8 cellular contexts compared by ENCODE assay signal in genomic region chr12:120439646-120440247, GRCh38. TPM values are rescaled to one million over a fixed set of nuclear protein-coding genes. Genes with fewer than 3 reads are reported as not detected.
DNase-seq lines count a peak whose midpoint lies in the region; ATAC-seq lines count a peak whose summit lies in the region.

No MANE protein-coding gene starts in this region.

- H3K4me1 Mint-ChIP-seq in activated CD8-positive, alpha-beta T cell treated with anti-CD3 and anti-CD28 coated beads, Interleukin-2, amount 10 ng/mL, durations not matched to agents 7 days and 5 days (ENCODE audit: low read depth), result peaks cover 31% of the 10 kb centered on the region

- CTCF ChIA-PET in activated CD8-positive, alpha-beta T cell treated with anti-CD3 and anti-CD28 coated beads, Interleukin-2, amount 10 ng/mL, durations not matched to agents 7 days and 5 days (lab: Charles Lee), result interaction anchor here (0.6 to 2.0 kb wide), 19 partner anchors 14 to 212 kb away, joined by 3 to 27 read pairs (median 4); partner anchors contain the start of genes COQ5, DYNLL1, POP5 and SIRT4

- H3K4me3 Mint-ChIP-seq in activated CD8-positive, alpha-beta T cell treated with anti-CD3 and anti-CD28 coated beads, Interleukin-2, amount 10 ng/mL, durations not matched to agents 7 days and 5 days, result peak overlapping the region; percentile 45

- peaks cover 48% of the 10 kb centered on the region for H3K36me3 Mint-ChIP-seq in activated CD8-positive, alpha-beta T cell treated with anti-CD3 and anti-CD28 coated beads, Interleukin-2, amount 10 ng/mL, durations not matched to agents 7 days and 5 days (ENCODE audit: low read depth)

- no peak overlapping the region for H3K27ac Mint-ChIP-seq in activated CD8-positive, alpha-beta T cell treated with anti-CD3 and anti-CD28 coated beads, Interleukin-2, amount 10 ng/mL, durations not matched to agents 7 days and 5 days

- DNase-seq in AG20443 (ENCODE audit: low spot score) (peak; percentile 69), HCEC 1CT (peak; percentile 60), NCI-H82 (lab: John Stamatoyannopoulos, UW) (peak; percentile 84), midbrain (lab: John Stamatoyannopoulos, UW) (peak; percentile 44)
- peak; percentile 86 for DNase-seq in activated CD8-positive, alpha-beta T cell treated with anti-CD3 and anti-CD28 coated beads, Interleukin-2, amount 10 ng/mL, durations not matched to agents 7 days and 5 days
- peak; percentile 73 for DNase-seq in effector CD4-positive, alpha-beta T cell
- peak; percentile 45 to 51 for DNase-seq in stimulated activated CD8-positive, alpha-beta memory T cell treated with anti-CD3 and anti-CD28 coated beads, Interleukin-7, amount 100 ng/mL, for 1 hour (ENCODE audit: low read depth in 2 of 2)

- peak; percentile 42 for ATAC-seq in activated CD8-positive, alpha-beta T cell treated with anti-CD3 and anti-CD28 coated beads, Interleukin-2, amount 10 ng/mL, durations not matched to agents 7 days and 5 days
- ATAC-seq in GM21526 (IDR thresholded peaks at IDR 0.05; ENCODE audit: low FRiP score, unreplicated experiment), result no peak

- no peaks in the 10 kb centered on the region for H3K27me3 Mint-ChIP-seq in activated CD8-positive, alpha-beta T cell treated with anti-CD3 and anti-CD28 coated beads, Interleukin-2, amount 10 ng/mL, durations not matched to agents 7 days and 5 days (ENCODE audit: low read depth)

- H3K9me3 Mint-ChIP-seq in activated CD8-positive, alpha-beta T cell treated with anti-CD3 and anti-CD28 coated beads, Interleukin-2, amount 10 ng/mL, durations not matched to agents 7 days and 5 days (ENCODE audit: insufficient read depth), result no peaks in the 10 kb centered on the region

- POLR2A ChIA-PET in activated CD8-positive, alpha-beta T cell treated with anti-CD3 and anti-CD28 coated beads, Interleukin-2, amount 10 ng/mL, durations not matched to agents 7 days and 5 days (lab: Charles Lee), result interaction anchor here (1.0 kb wide), 2 partner anchors 29 to 149 kb away, joined by 3 to 4 read pairs; no protein-coding TSS in a partner anchor

RNA-seq across cellular contexts. Expression of gene COX6A1, which starts 1.8 kb away (rescaled TPM):
- total RNA-seq in activated CD8-positive, alpha-beta T cell treated with anti-CD3 and anti-CD28 coated beads, Interleukin-2, amount 10 ng/mL, durations not matched to agents 7 days and 5 days, result 100 to 1,000 TPM; 337 to 351 TPM

RNA-seq across cellular contexts. Expression of gene TRIAP1, which starts 6.4 kb away (rescaled TPM):
- 10 to 100 TPM; 36.2 to 40.9 TPM for total RNA-seq in activated CD8-positive, alpha-beta T cell treated with anti-CD3 and anti-CD28 coated beads, Interleukin-2, amount 10 ng/mL, durations not matched to agents 7 days and 5 days

RNA-seq across cellular contexts. Expression of gene GATC, which starts 6.5 kb away (rescaled TPM):
- 10 to 100 TPM; 25.4 to 31.9 TPM for total RNA-seq in activated CD8-positive, alpha-beta T cell treated with anti-CD3 and anti-CD28 coated beads, Interleukin-2, amount 10 ng/mL, durations not matched to agents 7 days and 5 days

RNA-seq across cellular contexts. Expression of gene SRSF9, which starts 29.8 kb away (rescaled TPM):
- 100 to 1,000 TPM; 199 to 219 TPM for total RNA-seq in activated CD8-positive, alpha-beta T cell treated with anti-CD3 and anti-CD28 coated beads, Interleukin-2, amount 10 ng/mL, durations not matched to agents 7 days and 5 days

RNA-seq across cellular contexts. Expression of gene DYNLL1, which starts 56.2 kb away (rescaled TPM):
- 100 to 1,000 TPM; 273 to 275 TPM for total RNA-seq in activated CD8-positive, alpha-beta T cell treated with anti-CD3 and anti-CD28 coated beads, Interleukin-2, amount 10 ng/mL, durations not matched to agents 7 days and 5 days
